In the genomic region with DNA sequence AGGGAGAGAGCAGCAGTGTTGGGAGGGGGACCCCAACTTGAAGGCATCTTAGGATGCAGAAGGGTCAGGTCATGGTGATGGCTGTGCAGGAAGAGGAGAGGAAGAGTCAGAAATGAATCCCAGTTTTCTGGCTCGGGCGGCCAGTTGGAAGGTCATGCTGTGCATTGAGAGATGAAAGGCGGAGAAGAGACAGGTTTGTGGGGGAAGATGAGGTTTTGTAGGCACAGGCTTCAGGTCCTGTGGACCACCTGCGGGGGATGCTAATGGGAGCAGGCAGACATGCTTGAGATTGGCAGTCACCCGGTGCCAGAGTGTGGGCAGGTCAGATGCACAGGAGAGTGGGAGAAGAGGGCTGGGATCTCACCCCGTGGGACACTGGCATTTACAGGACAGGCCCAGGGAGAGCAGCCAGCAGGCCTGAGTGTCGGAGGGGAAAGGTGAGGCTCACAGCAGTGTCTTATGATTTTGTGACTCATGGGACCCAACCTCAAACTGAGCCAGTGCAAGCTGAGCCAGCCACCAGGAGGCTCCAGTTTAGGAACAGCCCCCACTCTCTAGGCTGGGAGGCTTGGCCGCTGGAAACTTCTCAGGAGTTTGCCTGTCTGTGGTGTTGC, we compare ENCODE assay signal across 10 cellular contexts. TPM values are rescaled to one million over a fixed set of nuclear protein-coding genes. Genes with fewer than 3 reads are reported as not detected.
DNase-seq lines count a peak whose midpoint lies in the region; FAIRE-seq and TF ChIP-seq lines count a peak whose summit lies in the region.
"Had no signal": no experiment of that assay in that cellular context is flagged by ENCODE, and none has a peak within 500 bp of the region (broad histone marks: within the 10 kb centered on the region; RNA-seq: fewer than 3 reads in every experiment).

No MANE protein-coding gene starts in this region.

- H3K4me1 Mint-ChIP-seq in activated naive CD4-positive, alpha-beta T cell treated with anti-CD3 and anti-CD28 coated beads for 36 hours (ENCODE audit: low read depth) = peaks cover 11% of the 10 kb centered on the region

- H3K27me3 Mint-ChIP-seq in activated naive CD4-positive, alpha-beta T cell treated with anti-CD3 and anti-CD28 coated beads for 36 hours (ENCODE audit: low read depth) = no peaks in the 10 kb centered on the region

- intact Hi-C loops in activated naive CD4-positive, alpha-beta T cell treated with anti-CD3 and anti-CD28 coated beads for 36 hours (cut with micrococcal nuclease) = no loop called here

- FAIRE-seq in H54 (lab: Jason Lieb, UNC) = peak; percentile 20

- no peak overlapping the region for H3K4me3 Mint-ChIP-seq in activated naive CD4-positive, alpha-beta T cell treated with anti-CD3 and anti-CD28 coated beads for 36 hours

- H3K9me3 Mint-ChIP-seq in activated naive CD4-positive, alpha-beta T cell treated with anti-CD3 and anti-CD28 coated beads for 36 hours = no peaks in the 10 kb centered on the region

- H3K36me3 Mint-ChIP-seq in activated naive CD4-positive, alpha-beta T cell treated with anti-CD3 and anti-CD28 coated beads for 36 hours (ENCODE audit: low read depth) = no peaks in the 10 kb centered on the region

- CTCF ChIA-PET in activated naive CD4-positive, alpha-beta T cell treated with anti-CD3 and anti-CD28 coated beads for 36 hours (lab: Charles Lee) = no interaction called here

- no peak for TF ChIP-seq POLR2A in H54 (IDR thresholded peaks at IDR 0.05; ENCODE audit: low read depth, low read length)

- DNase-seq in A172 (ENCODE audit: low spot score) (peak; percentile 57), H54 (ENCODE audit: insufficient read length, low spot score) (peak; percentile 47), cerebellum (ENCODE audit: low spot score) (peak; percentile 35), iris pigment epithelial cell (ENCODE audit: low read depth) (peak; percentile 22), NCI-H2107 treated with DMSO at 0.1 percent for 48 hours (lab: John Stamatoyannopoulos, UW; ENCODE audit: unreplicated experiment) (no peak), SIG-M5 treated with dmso at 0.1 percent for 504 hours (lab: John Stamatoyannopoulos, UW; ENCODE audit: unreplicated experiment) (no peak)
- DNase-seq in stimulated activated naive CD4-positive, alpha-beta T cell (lab: John Stamatoyannopoulos, UW) = no peak
- DNase-seq in activated naive CD4-positive, alpha-beta T cell treated with anti-CD3 and anti-CD28 coated beads for 36 hours = no peak
- DNase-seq: BE2C, NCI-H1105 had no signal

- no peak overlapping the region for H3K27ac Mint-ChIP-seq in activated naive CD4-positive, alpha-beta T cell treated with anti-CD3 and anti-CD28 coated beads for 36 hours

RNA-seq across cellular contexts. Expression of a gene that starts 17.5 kb away (rescaled TPM):
- 20.8 and 63.2 TPM in 2 replicates for total RNA-seq in A172 (2014; rRNA removed; shearing (Covaris generic))
- total RNA-seq in cerebellum = 96.1 TPM
- 10 to 100 TPM; 17.4 to 17.8 TPM for total RNA-seq in activated naive CD4-positive, alpha-beta T cell treated with anti-CD3 and anti-CD28 coated beads for 36 hours

Comparison
In these comparisons a context has a peak if more than half of its experiments do, and no peak if none do; other contexts are left out.
1. DNase-seq: peak in A172 (single experiment), H54 (single experiment), cerebellum (single experiment) and iris pigment epithelial cell (single experiment); none in NCI-H2107 treated with DMSO at 0.1 percent for 48 hours (single experiment), stimulated activated naive CD4-positive, alpha-beta T cell (0 of 6), SIG-M5 treated with dmso at 0.1 percent for 504 hours (single experiment) and activated naive CD4-positive, alpha-beta T cell treated with anti-CD3 and anti-CD28 coated beads for 36 hours (single experiment).